Comparison of ENCODE assay signal across 8 cellular contexts in genomic region chr5:132736853-132737833, GRCh38. TPM values are rescaled to one million over a fixed set of nuclear protein-coding genes. Genes with fewer than 3 reads are reported as not detected.
DNase-seq lines count a peak whose midpoint lies in the region; ATAC-seq and TF ChIP-seq lines count a peak whose summit lies in the region.

TSS of gene KIF3A (minus strand) at chr5:132737546. CDS start at chr5:132737419, 127 bp downstream.

- H3K27ac ChIP-seq in Panc1 (ENCODE audit: low read length) (peak within 1 kb of the TSS; percentile 75), esophagus muscularis mucosa (replicated peaks in 1 of 4) (peak within 1 kb of the TSS; percentile 72 to 78 (median 78)), muscle layer of duodenum (ENCODE audit: low read length) (no peak within 1 kb of the TSS)

- CTCF ChIA-PET in Panc1 (lab: Charles Lee), result interaction anchor here (1.1 kb wide), 1 partner anchor 10 kb away, joined by 3 read pairs; the partner anchor contains the start of gene CCNI2

- no peaks in the 10 kb centered on the region for H3K9me3 Mint-ChIP-seq in activated T-cell treated with anti-CD3 and anti-CD28 coated beads, Interleukin-2, amount 50 U/mL, for 4 hours

- H3K36me3 Mint-ChIP-seq in activated T-cell treated with anti-CD3 and anti-CD28 coated beads, Interleukin-2, amount 50 U/mL, for 4 hours (ENCODE audit: insufficient read depth), result peaks cover 9% of the 10 kb centered on the region

- BruUV-seq in Panc1 (replicated peaks; lab: Mats Ljungman, UMichigan), result no TSS peak

- H3K27me3 Mint-ChIP-seq in activated T-cell treated with anti-CD3 and anti-CD28 coated beads, Interleukin-2, amount 50 U/mL, for 4 hours (ENCODE audit: low read depth), result no peaks in the 10 kb centered on the region

- TF ChIP-seq CTCF in Panc1 (IDR thresholded peaks at IDR 0.05), result no peak
- TF ChIP-seq CTCF in esophagus muscularis mucosa (IDR thresholded peaks at IDR 0.05), result peak in 2 of 3 experiments; percentile 28 to 47

- H3K4me1 ChIP-seq in Panc1 (ENCODE audit: control insufficient read depth, insufficient read depth, low read length) (peaks cover 15% of the 10 kb centered on the region), esophagus muscularis mucosa (peaks cover 8 to 15% (median 13%) of the 10 kb centered on the region in 4 donors), muscle layer of duodenum (ENCODE audit: control insufficient read depth in 1 of 2, insufficient read depth in 2 of 2, low read length in 2 of 2) (peaks cover 0 to 13% of the 10 kb centered on the region in 2 donors)

- ATAC-seq in GM21723 (IDR thresholded peaks at IDR 0.05; ENCODE audit: unreplicated experiment) (peak; percentile 91), Panc1 (peak; percentile 99)
- ATAC-seq in activated T-cell treated with anti-CD3 and anti-CD28 coated beads, Interleukin-2, amount 50 U/mL, for 4 hours, result peak; percentile 89 to 93

- peak within 1 kb of the TSS; percentile 88 for H3K4me3 Mint-ChIP-seq in activated T-cell treated with anti-CD3 and anti-CD28 coated beads, Interleukin-2, amount 50 U/mL, for 4 hours

- no peak for TF ChIP-seq POLR2A in esophagus muscularis mucosa (IDR thresholded peaks at IDR 0.05; ENCODE audit: low read depth)

- POLR2A ChIA-PET in Panc1 (lab: Charles Lee), result interaction anchor here (0.6 to 1.4 kb wide), 3 partner anchors 14 to 44 kb away, joined by 3 read pairs; no protein-coding TSS in a partner anchor

- intact Hi-C loops in Panc1 (cut with micrococcal nuclease; ENCODE audit: unreplicated experiment), result no loop called here
- intact Hi-C loops in esophagus muscularis mucosa (cut with DNase I), result loop anchor here (5.0 kb wide), 1 partner anchor 40 kb away; the partner anchor contains the start of gene SEPTIN8

- no peaks in the 10 kb centered on the region for H3K36me3 ChIP-seq in Panc1 (ENCODE audit: control insufficient read depth, insufficient read depth, low read length)
- peaks cover 0 to 8% (median 4%) of the 10 kb centered on the region in 4 donors for H3K36me3 ChIP-seq in esophagus muscularis mucosa
- H3K36me3 ChIP-seq in muscle layer of duodenum (ENCODE audit: control insufficient read depth in 1 of 2, insufficient read depth in 2 of 2, low read length in 2 of 2), result no peaks in the 10 kb centered on the region

- whole genome bisulfite sequencing in esophagus muscularis mucosa, result under 1% methylated on average over 32 of the region's 81 CpGs

- in situ Hi-C loops in Panc1 (cut with HindIII; ENCODE audit: low pct_unique_long_range_greater_than_20kb, low sequenced_read_pairs), result no loop called here

- H3K9me3 ChIP-seq in Panc1 (ENCODE audit: control insufficient read depth, insufficient read depth, low read depth, low read length) (no peaks in the 10 kb centered on the region), esophagus muscularis mucosa (no peaks in the 10 kb centered on the region), muscle layer of duodenum (ENCODE audit: control insufficient read depth in 1 of 2, low read length in 2 of 2) (no peaks in the 10 kb centered on the region)

- peak within 1 kb of the TSS; percentile 70 to 80 for H3K4me3 ChIP-seq in Panc1 (ENCODE audit: low read depth in 2 of 2, low read length in 2 of 2)
- peak within 1 kb of the TSS; percentile 73 to 93 (median 77) for H3K4me3 ChIP-seq in esophagus muscularis mucosa
- peak within 1 kb of the TSS; percentile 69 to 99 for H3K4me3 ChIP-seq in muscle layer of duodenum (ENCODE audit: low read depth in 1 of 2, low read length in 2 of 2)

- H3K27me3 ChIP-seq in Panc1 (ENCODE audit: control insufficient read depth, insufficient read depth, low read length), result no peaks in the 10 kb centered on the region
- peaks cover 0 to 8% (median 0%) of the 10 kb centered on the region in 4 donors for H3K27me3 ChIP-seq in esophagus muscularis mucosa
- peaks cover 4% of the 10 kb centered on the region for H3K27me3 ChIP-seq in muscle layer of duodenum (ENCODE audit: low read depth, low read length)

- peaks cover 31% of the 10 kb centered on the region for H3K4me1 Mint-ChIP-seq in activated T-cell treated with anti-CD3 and anti-CD28 coated beads, Interleukin-2, amount 50 U/mL, for 4 hours (ENCODE audit: low read depth)

- no peak for TF ChIP-seq EP300 in esophagus muscularis mucosa (IDR thresholded peaks at IDR 0.05)

- peak; percentile 75 for DNase-seq in DMS79 (lab: John Stamatoyannopoulos, UW)
- DNase-seq in KG1 (lab: John Stamatoyannopoulos, UW), result peak; percentile 19
- DNase-seq in Panc1 (ENCODE audit: low read depth, low spot score), result peak; percentile 88
- peak; percentile 99 for DNase-seq in activated T-cell treated with anti-CD3 and anti-CD28 coated beads, Interleukin-2, amount 50 U/mL, for 4 hours
- DNase-seq in esophagus muscularis mucosa (ENCODE audit: extremely low spot score), result peak; percentile 96
- DNase-seq in stimulated activated CD8-positive, alpha-beta memory T cell treated with anti-CD3 and anti-CD28 coated beads, Interleukin-7, amount 100 ng/mL, for 4 hours (ENCODE audit: low read depth in 2 of 2), result peak; percentile 98 to 99

RNA-seq across cellular contexts. Expression of gene KIF3A, which starts in this region (rescaled TPM):
- total RNA-seq in Panc1 (2021; ENCODE audit: unreplicated experiment) (17.1 TPM), esophagus muscularis mucosa (1 to 10 TPM; 5.5 to 9.6 (median 8.3) TPM)
- 6.8 TPM for polyA plus RNA-seq in Panc1 (2012; ENCODE audit: insufficient read length)
- 10 to 100 TPM in 2 of 3 donors, 1 to 10 TPM in 1; 9.4 to 12.9 (median 10.3) TPM for total RNA-seq in activated T-cell treated with anti-CD3 and anti-CD28 coated beads, Interleukin-2, amount 50 U/mL, for 4 hours

Comparison
In these comparisons a context has a peak if more than half of its experiments do, and no peak if none do; other contexts are left out.
1. DNase-seq: peak in every context shown above with its lines; median percentile 99 in activated T-cell treated with anti-CD3 and anti-CD28 coated beads, Interleukin-2, amount 50 U/mL, for 4 hours; 98 in stimulated activated CD8-positive, alpha-beta memory T cell treated with anti-CD3 and anti-CD28 coated beads, Interleukin-7, amount 100 ng/mL, for 4 hours; 96 in esophagus muscularis mucosa; 88 in Panc1; 75 in DMS79; 19 in KG1.